Comparison of ENCODE assay signal across 8 cellular contexts in the genomic region with DNA sequence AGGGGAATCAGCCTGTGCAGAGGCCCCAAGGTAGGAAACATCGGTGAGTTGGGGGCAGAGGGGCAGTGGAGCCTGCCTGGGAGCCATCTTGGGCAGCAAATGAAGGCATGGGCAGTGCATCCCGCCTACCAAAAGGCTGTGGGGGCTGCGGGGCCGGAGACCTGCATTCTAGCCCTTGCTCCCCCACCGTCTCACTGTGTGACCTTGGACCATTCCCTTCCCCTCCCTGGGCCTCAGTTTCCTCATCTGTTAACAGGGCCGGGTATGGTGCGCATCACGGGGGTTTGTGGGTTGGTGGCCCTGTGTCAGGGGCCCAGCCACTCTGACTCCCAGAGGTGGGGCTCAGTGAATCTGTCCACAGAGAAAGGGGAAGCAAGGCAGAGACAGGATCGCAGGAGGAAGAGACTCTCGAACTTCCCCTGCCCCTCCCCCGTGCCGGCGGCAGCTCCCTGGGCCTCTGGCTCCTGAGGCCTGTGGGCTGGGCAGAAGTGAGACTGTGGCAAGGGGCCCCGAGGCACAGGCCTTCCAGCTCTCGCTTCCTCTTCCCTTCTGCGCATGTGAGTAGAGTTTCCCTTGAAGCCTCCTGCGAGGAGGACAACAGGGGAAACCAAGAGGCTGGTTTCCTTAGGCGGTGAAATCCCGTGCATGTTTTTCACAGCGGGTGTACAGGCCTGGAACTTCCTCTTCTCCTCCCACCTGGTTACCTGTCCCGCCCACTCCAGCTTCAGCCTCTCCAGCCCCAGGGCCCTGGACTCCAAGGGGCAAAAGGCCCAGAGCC.
DNase-seq lines count a peak whose midpoint lies in the region; ATAC-seq and TF ChIP-seq lines count a peak whose summit lies in the region.

No MANE protein-coding gene starts in this region.

- H3K27ac ChIP-seq in RWPE1: peak overlapping the region; percentile 19

- POLR2A ChIA-PET in RWPE1 (lab: Yijun Ruan, JAX; ENCODE audit: low non-redundant PET): interaction anchor here (1.2 kb wide), 1 partner anchor 54 kb away, joined by 3 read pairs; no protein-coding TSS in a partner anchor

- ATAC-seq in GM18519 (IDR thresholded peaks at IDR 0.05; ENCODE audit: low FRiP score, unreplicated experiment) (peak; percentile 77), HG02970 (IDR thresholded peaks at IDR 0.05; ENCODE audit: low FRiP score, unreplicated experiment) (peak; percentile 84)

- CTCF ChIA-PET in RWPE1 (lab: Yijun Ruan, JAX): interaction anchor here (0.6 to 0.7 kb wide), 2 partner anchors 420 to 1162 kb away, joined by 3 read pairs; no protein-coding TSS in a partner anchor

- DNase-seq in RWPE1 (ENCODE audit: low spot score) (no peak), activated gamma-delta T cell treated with Interleukin-2 at 50 U/mL for 16 hours (peak; percentile 47), iPS-NIHi7 (ENCODE audit: extremely low spot score) (peak; percentile 49), LoVo (ENCODE audit: low spot score) (no peak), NCI-H1694 (lab: John Stamatoyannopoulos, UW) (no peak)
- peak; percentile 69 to 81 for DNase-seq in stimulated activated CD4-positive, alpha-beta T cell treated with anti-CD3 and anti-CD28 coated beads, Interleukin-4, amount 100 ng/mL, for 48 hours (ENCODE audit: low read depth in 2 of 2)

- no peak for TF ChIP-seq CTCF in RWPE1 (conservative IDR thresholded peaks at IDR 0.05; ENCODE audit: low read depth)

Comparison
In these comparisons a context has a peak if more than half of its experiments do, and no peak if none do; other contexts are left out.
1. DNase-seq: peak in activated gamma-delta T cell treated with Interleukin-2 at 50 U/mL for 16 hours (single experiment), iPS-NIHi7 (single experiment) and stimulated activated CD4-positive, alpha-beta T cell treated with anti-CD3 and anti-CD28 coated beads, Interleukin-4, amount 100 ng/mL, for 48 hours (2 of 2); none in RWPE1 (single experiment), LoVo (single experiment) and NCI-H1694 (single experiment).